In genomic region chr3:130094491-130094938, GRCh38 we compare ENCODE assay signal across 11 cellular contexts. TPM values are rescaled to one million over a fixed set of nuclear protein-coding genes. Genes with fewer than 3 reads are reported as not detected.
DNase-seq lines count a peak whose midpoint lies in the region; ATAC-seq and TF ChIP-seq lines count a peak whose summit lies in the region.
"Not testable (repeated sequence)": the region's sequence is repeated elsewhere in the genome, so short reads cannot be mapped to it uniquely, and the experiment has no call there.
"Had no signal": no experiment of that assay in that cellular context is flagged by ENCODE, and none has a peak within 500 bp of the region (broad histone marks: within the 10 kb centered on the region; RNA-seq: fewer than 3 reads in every experiment).

No MANE protein-coding gene starts in this region.

- not testable (repeated sequence) for H3K36me3 Mint-ChIP-seq in IgD-negative memory B cell; naive thymus-derived CD8-positive, alpha-beta T cell

- H3K27me3 ChIP-seq in OCI-LY3 (ENCODE audit: low read depth, low read length); WERI-Rb-1 (ENCODE audit: insufficient read depth, low read depth, severe bottlenecking): not testable (repeated sequence)

- H3K27me3 Mint-ChIP-seq in IgD-negative memory B cell; naive thymus-derived CD8-positive, alpha-beta T cell: not testable (repeated sequence)

- peak overlapping the region; percentile 75 to 94 (median 83) for H3K4me3 Mint-ChIP-seq in IgD-negative memory B cell
- peak overlapping the region in 9 of 10 donors; percentile 27 to 76 (median 56) for H3K4me3 Mint-ChIP-seq in naive thymus-derived CD8-positive, alpha-beta T cell

- H3K4me3 ChIP-seq in OCI-LY3 (ENCODE audit: low read length) = peak overlapping the region; percentile 75
- H3K4me3 ChIP-seq in WERI-Rb-1 (ENCODE audit: low read depth, low read length) = not testable (repeated sequence)

- H4K20me1 ChIP-seq in OCI-LY3 (ENCODE audit: insufficient read depth, low read length) = not testable (repeated sequence)

- not testable (repeated sequence) for H3K9me3 Mint-ChIP-seq in IgD-negative memory B cell; naive thymus-derived CD8-positive, alpha-beta T cell

- ATAC-seq in naive thymus-derived CD8-positive, alpha-beta T cell = not testable (repeated sequence)

- peak overlapping the region; percentile 86 for H3K4me2 ChIP-seq in OCI-LY3 (ENCODE audit: low read length)

- H3K4me1 ChIP-seq in OCI-LY3 (ENCODE audit: low read length) = peaks cover 20% of the 10 kb centered on the region

- H3K36me3 ChIP-seq in OCI-LY3 (replicated peaks; ENCODE audit: low read depth, low read length); WERI-Rb-1: not testable (repeated sequence)

- H3K79me2 ChIP-seq in OCI-LY3 (ENCODE audit: low read length) = not testable (repeated sequence)

- DNase-seq in DMS53 (lab: John Stamatoyannopoulos, UW) (peak; percentile 90), WERI-Rb-1 (peak; percentile 16), epithelial cell of prostate (ENCODE audit: low read depth, low spot score) (peak; percentile 27)
- DNase-seq in activated T-helper 9 cell treated with anti-CD3 and anti-CD28 coated beads, Interleukin-2, amount 50 U/mL, for 16 hours (ENCODE audit: low read depth) = peak; percentile 29
- DNase-seq in naive thymus-derived CD8-positive, alpha-beta T cell = peak in 1 of 10 donors; percentile 0
- peak; percentile 13 for DNase-seq in stimulated activated naive CD4-positive, alpha-beta T cell treated with Interleukin-2 at 50 U/mL for 16 hours (lab: John Stamatoyannopoulos, UW)

- POLR2A ChIA-PET in naive thymus-derived CD8-positive, alpha-beta T cell (lab: Charles Lee) = not testable (repeated sequence)

- peaks cover 13 to 27% (median 16%) of the 10 kb centered on the region in 3 donors for H3K4me1 Mint-ChIP-seq in IgD-negative memory B cell
- H3K4me1 Mint-ChIP-seq in naive thymus-derived CD8-positive, alpha-beta T cell = peaks cover 8 to 42% (median 32%) of the 10 kb centered on the region in 4 donors

- not testable (repeated sequence) for TF ChIP-seq CTCF in OCI-LY3 (IDR thresholded peaks at IDR 0.05; ENCODE audit: low read depth, low read length); WERI-Rb-1 (IDR thresholded peaks at IDR 0.05; ENCODE audit: low read depth, low read length)

- H3K27ac ChIP-seq in OCI-LY3 (ENCODE audit: low read length) (peak overlapping the region; percentile 82), epithelial cell of prostate (peak overlapping the region; percentile 47)
- not testable (repeated sequence) for H3K27ac ChIP-seq in WERI-Rb-1

- H3K27ac Mint-ChIP-seq in IgD-negative memory B cell = peak overlapping the region in 1 of 3 donors; percentile 71
- H3K27ac Mint-ChIP-seq in naive thymus-derived CD8-positive, alpha-beta T cell = peak overlapping the region in 6 of 10 donors; percentile 3 to 77 (median 50)

- peak overlapping the region; percentile 17; the same call in 1 of the 2 replicates for H2AFZ ChIP-seq in OCI-LY3 (ENCODE audit: low read depth, low read length)

- not testable (repeated sequence) for H3K9me3 ChIP-seq in OCI-LY3 (ENCODE audit: insufficient read depth, low read length); WERI-Rb-1 (ENCODE audit: severe bottlenecking)

- peak overlapping the region; percentile 50 for H3K9ac ChIP-seq in OCI-LY3 (ENCODE audit: low read length)

RNA-seq across cellular contexts. Expression of gene ALG1L2, which starts 12.9 kb away (rescaled TPM):
- 1.1 TPM for polyA plus RNA-seq in IgD-negative memory B cell
- total RNA-seq in naive thymus-derived CD8-positive, alpha-beta T cell = 1 to 10 TPM; 4.5 to 6.7 TPM
- polyA plus RNA-seq in naive thymus-derived CD8-positive, alpha-beta T cell = under 1 TPM in 1 of 3 donors, not detected in 2; 0.37 TPM
- total RNA-seq: SJCRH30 had no signal
- polyA plus RNA-seq: ovary, urinary bladder had no signal
